1 cellular context compared by ENCODE assay signal in genomic region chr3:120558784-120559227, GRCh38.
A peak's percentile ranks its signal among the peaks of the same experiment; 100 is the strongest.
TF ChIP-seq lines count a peak whose summit lies in the region.

No MANE protein-coding gene starts in this region.

TF ChIP-seq in HepG2, 621 proteins besides CTCF, POLR2A, EP300 and RAD21 (continued from another document and continues in another):
- TF ChIP-seq FOXP4 (CRISPR knock-in tag; IDR thresholded peaks at IDR 0.05) (0 out of 2 replicates have a peak, but pooled peaks have one; percentile 10), SOX6 (IDR thresholded peaks at IDR 0.05) (no peak), SOX6 (CRISPR knock-in tag; IDR thresholded peaks at IDR 0.05) (peak; percentile 31; the same call in 1 of the 2 replicates), FOSL2 (CRISPR knock-in tag; IDR thresholded peaks at IDR 0.05) (peak; percentile 22; the same call in 1 of the 2 replicates), ZNF251 (CRISPR knock-in tag; IDR thresholded peaks at IDR 0.05) (no peak), ARID3A (IDR thresholded peaks at IDR 0.05; ENCODE audit: low read depth, low read length) (peak; percentile 35; the same call in 1 of the 2 replicates), SMAD3 (CRISPR knock-in tag; IDR thresholded peaks at IDR 0.05) (peak; percentile 71; the same call in 1 of the 2 replicates), ZFY (CRISPR knock-in tag; IDR thresholded peaks at IDR 0.05) (0 out of 2 replicates have a peak, but pooled peaks have one; percentile 15), MEF2D (CRISPR knock-in tag; IDR thresholded peaks at IDR 0.05) (no peak), STAG1 (CRISPR knock-in tag; IDR thresholded peaks at IDR 0.05) (peak; percentile 79), ZNF574 (CRISPR knock-in tag; IDR thresholded peaks at IDR 0.05) (0 out of 2 replicates have a peak, but pooled peaks have one; percentile 34), CEBPB (IDR thresholded peaks at IDR 0.05; ENCODE audit: borderline replicate concordance, low read depth, low read length) (peak; percentile 72), ATF7 (IDR thresholded peaks at IDR 0.05) (peak; percentile 75), ATF7 (CRISPR knock-in tag; IDR thresholded peaks at IDR 0.05) (no peak), ZNF235 (CRISPR knock-in tag; IDR thresholded peaks at IDR 0.05; ENCODE audit: borderline replicate concordance) (0 out of 2 replicates have a peak, but pooled peaks have one; percentile 35), XRCC5 (optimal IDR thresholded peaks at IDR 0.05; ENCODE audit: low read length) (peak; percentile 79), CEBPG (CRISPR knock-in tag; IDR thresholded peaks at IDR 0.05) (peak; percentile 73), RFX1 (IDR thresholded peaks at IDR 0.05) (peak; percentile 75), LCORL (IDR thresholded peaks at IDR 0.05) (no peak), LCORL (CRISPR knock-in tag; IDR thresholded peaks at IDR 0.05) (peak; percentile 27; the same call in 1 of the 2 replicates), POGK (CRISPR knock-in tag; conservative IDR thresholded peaks at IDR 0.05) (0 out of 2 replicates have a peak, but pooled peaks have one; percentile 42), RNF2 (conservative IDR thresholded peaks at IDR 0.05; ENCODE audit: low read depth) (peak; percentile 86), KDM2A (CRISPR knock-in tag; IDR thresholded peaks at IDR 0.05; ENCODE audit: borderline replicate concordance, low read depth) (peak; percentile 28; the same call in 1 of the 2 replicates), TOE1 (CRISPR knock-in tag; IDR thresholded peaks at IDR 0.05) (0 out of 2 replicates have a peak, but pooled peaks have one; percentile 18), SAP130 (CRISPR knock-in tag; IDR thresholded peaks at IDR 0.05; ENCODE audit: low read depth) (peak; percentile 17; the same call in 1 of the 2 replicates), ZBTB39 (CRISPR knock-in tag; IDR thresholded peaks at IDR 0.05) (no peak), SMYD3 (CRISPR knock-in tag; IDR thresholded peaks at IDR 0.05) (peak; percentile 55; the same call in 1 of the 2 replicates), CREB1 (IDR thresholded peaks at IDR 0.05) (0 out of 2 replicates have a peak, but pooled peaks have one; percentile 4), CREB1 (CRISPR knock-in tag; IDR thresholded peaks at IDR 0.05) (no peak), ZNF687 (CRISPR knock-in tag; IDR thresholded peaks at IDR 0.05) (0 out of 2 replicates have a peak, but pooled peaks have one; percentile 14), HOXA3 (CRISPR knock-in tag; IDR thresholded peaks at IDR 0.05) (peak; percentile 28; the same call in 1 of the 2 replicates), TSC22D2 (CRISPR knock-in tag; IDR thresholded peaks at IDR 0.05; ENCODE audit: borderline replicate concordance) (0 out of 2 replicates have a peak, but pooled peaks have one; percentile 23), RFXAP (CRISPR knock-in tag; IDR thresholded peaks at IDR 0.05; ENCODE audit: borderline replicate concordance) (peak; percentile 38; the same call in 1 of the 2 replicates), RXRA (CRISPR knock-in tag; IDR thresholded peaks at IDR 0.05) (0 out of 2 replicates have a peak, but pooled peaks have one; percentile 21), PITX1 (CRISPR knock-in tag; IDR thresholded peaks at IDR 0.05) (peak; percentile 14; the same call in 1 of the 2 replicates), NCOA2 (CRISPR knock-in tag; IDR thresholded peaks at IDR 0.05) (0 out of 2 replicates have a peak, but pooled peaks have one; percentile 22), ZHX1 (CRISPR knock-in tag; IDR thresholded peaks at IDR 0.05; ENCODE audit: low read depth) (no peak), MLXIP (CRISPR knock-in tag; IDR thresholded peaks at IDR 0.05; ENCODE audit: borderline replicate concordance) (no peak)
